In the genomic region with DNA sequence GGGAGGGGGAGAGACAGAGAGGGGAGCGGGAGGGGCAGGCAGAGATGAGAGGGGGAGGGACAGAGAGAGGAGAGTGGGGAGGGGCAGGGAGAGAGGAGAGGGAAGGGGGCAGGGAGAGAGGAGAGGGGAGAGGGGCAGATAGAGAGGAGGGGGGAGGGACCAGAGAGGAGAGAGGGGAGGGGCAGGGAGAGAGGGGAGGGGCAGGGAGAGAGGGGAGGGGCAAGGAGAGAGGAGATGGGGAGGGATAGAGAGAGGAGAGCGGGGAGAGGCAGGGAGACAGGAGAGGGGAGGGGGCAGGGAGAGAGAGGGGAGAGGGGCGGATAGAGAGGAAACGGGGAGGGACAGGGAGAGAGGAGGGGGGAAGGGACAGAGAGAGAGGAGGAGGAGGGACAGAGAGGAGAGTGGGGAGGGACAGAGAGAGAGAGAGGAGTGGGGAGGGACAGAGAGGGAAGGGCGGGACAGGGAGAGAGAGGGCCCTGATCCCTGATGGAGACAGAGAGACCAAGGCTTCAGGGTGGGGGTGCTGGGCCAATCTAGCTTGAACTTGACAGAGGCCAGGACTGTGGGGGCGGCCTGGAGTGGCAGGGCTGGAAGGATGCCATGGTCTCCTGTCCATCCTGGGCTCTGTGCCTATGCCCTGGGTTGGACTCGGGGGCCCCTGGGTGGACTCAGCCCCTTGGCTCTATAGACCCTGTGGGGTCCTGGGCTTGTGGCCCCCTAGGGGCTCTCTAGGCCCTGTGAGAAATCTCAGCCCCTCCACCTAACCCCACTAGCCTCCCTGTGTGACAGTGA, we compare ENCODE assay signal across 19 cellular contexts. TPM values are rescaled to one million over a fixed set of nuclear protein-coding genes. Genes with fewer than 3 reads are reported as not detected.
A peak's percentile ranks its signal among the peaks of the same experiment; 100 is the strongest.
DNase-seq lines count a peak whose midpoint lies in the region; ATAC-seq and TF ChIP-seq lines count a peak whose summit lies in the region.
"Had no signal": no experiment of that assay in that cellular context is flagged by ENCODE, and none has a peak within 500 bp of the region (broad histone marks: within the 10 kb centered on the region; RNA-seq: fewer than 3 reads in every experiment).

No MANE protein-coding gene starts in this region.

- no peaks in the 10 kb centered on the region for H3K36me3 ChIP-seq in neuronal stem cell (replicated peaks in 1 of 2; ENCODE audit: control insufficient read depth in 2 of 2, insufficient read depth in 2 of 2, low read length in 2 of 2)
- no peaks in the 10 kb centered on the region for H3K36me3 ChIP-seq in left lung
- H3K36me3 ChIP-seq: BLaER1 treated with 17β-estradiol and CSF1 and Interleukin-3, amounts not matched to agents 10 nM and 100 nM; gastroesophageal sphincter; spleen; uterus had no signal

- no peaks in the 10 kb centered on the region for H3K9me3 Mint-ChIP-seq in activated T-helper 17 cell treated with anti-CD3 and anti-CD28 coated beads, Interleukin-2, amount 50 U/mL, for 72 hours

- H3K23ac ChIP-seq in neuronal stem cell (ENCODE audit: low read depth, low read length, poor library complexity) = peak overlapping the region; percentile 69

- H2BK120ac ChIP-seq in neuronal stem cell (ENCODE audit: low read depth, low read length) = peak overlapping the region; percentile 92

- H3K9ac ChIP-seq in neuronal stem cell (ENCODE audit: low read depth, low read length, poor library complexity) = peak overlapping the region; percentile 50
- H3K9ac ChIP-seq: BLaER1 treated with 17β-estradiol and CSF1 and Interleukin-3, amounts not matched to agents 10 nM and 100 nM had no signal

- TF ChIP-seq CTCF in left lung (IDR thresholded peaks at IDR 0.05) = no peak

- no peak overlapping the region for H3K4me3 Mint-ChIP-seq in activated T-helper 17 cell treated with anti-CD3 and anti-CD28 coated beads, Interleukin-2, amount 50 U/mL, for 72 hours

- no peak overlapping the region for H3K4me3 ChIP-seq in neuronal stem cell (ENCODE audit: low read length in 2 of 2)
- no peak overlapping the region for H3K4me3 ChIP-seq in left lung
- H3K4me3 ChIP-seq: BLaER1 treated with 17β-estradiol and CSF1 and Interleukin-3, amounts not matched to agents 10 nM and 100 nM; gastroesophageal sphincter; spleen; uterus had no signal

- no peak overlapping the region for H4K91ac ChIP-seq in neuronal stem cell (ENCODE audit: low read depth, low read length, poor library complexity)

- H3K4me2 ChIP-seq in neuronal stem cell (ENCODE audit: insufficient read depth, low read length, poor library complexity, severe bottlenecking) = peak overlapping the region; percentile 21
- H3K4me2 ChIP-seq: BLaER1 treated with 17β-estradiol and CSF1 and Interleukin-3, amounts not matched to agents 10 nM and 100 nM had no signal

- H2AK5ac ChIP-seq in neuronal stem cell (ENCODE audit: low read depth, low read length) = peak overlapping the region; percentile 99

- H3K9me3 ChIP-seq in neuronal stem cell (replicated peaks in 1 of 2; ENCODE audit: control insufficient read depth in 2 of 2, insufficient read depth in 1 of 2, low read depth in 1 of 2, low read length in 2 of 2) (no peaks in the 10 kb centered on the region), left lung (no peaks in the 10 kb centered on the region)
- H3K9me3 ChIP-seq: BLaER1 treated with 17β-estradiol and CSF1 and Interleukin-3, amounts not matched to agents 10 nM and 100 nM; gastroesophageal sphincter; spleen; uterus had no signal

- peak overlapping the region; percentile 92 for H3K18ac ChIP-seq in neuronal stem cell (ENCODE audit: low read length)

- WGBS in neuronal stem cell (ENCODE audit: extremely low coverage in 2 of 2, insufficient read length in 2 of 2, insufficient replicate concordance in 1 of 2), 2 donors = no CpG with 5 or more reads among the region's 7 CpGs

- DNase-seq in NCI-H1417 (lab: John Stamatoyannopoulos, UW) (peak in 2 of 3 experiments; percentile 37 to 51), NCI-H1417 treated with DMSO at 0.1 percent for 48 hours (lab: John Stamatoyannopoulos, UW) (no peak), NCI-H1694 treated with DMSO at 0.1 percent for 48 hours (lab: John Stamatoyannopoulos, UW) (peak; percentile 68), neuronal stem cell (ENCODE audit: low spot score) (no peak), NCI-H1930 (lab: John Stamatoyannopoulos, UW) (no peak), left lung (no peak)
- DNase-seq: activated naive CD4-positive, alpha-beta T cell; central memory CD4-positive, alpha-beta T cell; left colon; midbrain; NCI-H1048; spleen; uterus had no signal

- H4K8ac ChIP-seq in neuronal stem cell (ENCODE audit: low read depth, low read length) = peak overlapping the region; percentile 4

- peak overlapping the region; percentile 98 for H2BK15ac ChIP-seq in neuronal stem cell (ENCODE audit: low read length)

- ATAC-seq in activated T-helper 17 cell treated with anti-CD3 and anti-CD28 coated beads, Interleukin-2, amount 50 U/mL, for 72 hours (replicated peaks) = peak; percentile 14
- ATAC-seq in HG02870 (IDR thresholded peaks at IDR 0.05; ENCODE audit: unreplicated experiment) = no peak
- no peak for ATAC-seq in left lung
- ATAC-seq: esophagus mucosa, gastroesophageal sphincter, left colon had no signal

- intact Hi-C loops in left lung (cut with DNase I) = no loop called here

- H3K27me3 ChIP-seq in neuronal stem cell (ENCODE audit: control insufficient read depth in 3 of 3, insufficient read depth in 3 of 3, low read depth in 1 of 3, low read length in 3 of 3) = peaks cover 0 to 16% (median 0%) of the 10 kb centered on the region in 3 experiments
- peaks cover 0 to 37% of the 10 kb centered on the region in 2 donors for H3K27me3 ChIP-seq in left lung
- H3K27me3 ChIP-seq: BLaER1 treated with 17β-estradiol and CSF1 and Interleukin-3, amounts not matched to agents 10 nM and 100 nM; uterus had no signal

- H3K4me1 ChIP-seq in neuronal stem cell (ENCODE audit: control insufficient read depth in 2 of 2, insufficient read depth in 1 of 2, low read depth in 1 of 2, low read length in 2 of 2) (peaks cover 13 to 44% of the 10 kb centered on the region in 2 donors), left lung (no peaks in the 10 kb centered on the region)
- H3K4me1 ChIP-seq: gastroesophageal sphincter, spleen, uterus had no signal

- H3K4me1 Mint-ChIP-seq in activated T-helper 17 cell treated with anti-CD3 and anti-CD28 coated beads, Interleukin-2, amount 50 U/mL, for 72 hours = no peaks in the 10 kb centered on the region

- peak overlapping the region; percentile 25 for H3K14ac ChIP-seq in neuronal stem cell (ENCODE audit: low read length)

- H2AFZ ChIP-seq in neuronal stem cell (ENCODE audit: low read length) = peak overlapping the region; percentile 84

- H2BK5ac ChIP-seq in neuronal stem cell (ENCODE audit: low read length) = peak overlapping the region; percentile 96

- H2BK12ac ChIP-seq in neuronal stem cell (ENCODE audit: low read length) = peak overlapping the region; percentile 82

- H3K27ac ChIP-seq in neuronal stem cell (replicated peaks; ENCODE audit: low read length) (peak overlapping the region; percentile 42), left lung (no peak overlapping the region)
- H3K27ac ChIP-seq: BLaER1 treated with 17β-estradiol and CSF1 and Interleukin-3, amounts not matched to agents 10 nM and 100 nM; gastroesophageal sphincter; spleen; uterus had no signal

- no peak overlapping the region for H3K27ac Mint-ChIP-seq in activated T-helper 17 cell treated with anti-CD3 and anti-CD28 coated beads, Interleukin-2, amount 50 U/mL, for 72 hours

- H3K27me3 Mint-ChIP-seq in activated T-helper 17 cell treated with anti-CD3 and anti-CD28 coated beads, Interleukin-2, amount 50 U/mL, for 72 hours = no peaks in the 10 kb centered on the region

- peak overlapping the region; percentile 94 for H3K4ac ChIP-seq in neuronal stem cell (ENCODE audit: low read length)

- no peaks in the 10 kb centered on the region for H3K36me3 Mint-ChIP-seq in activated T-helper 17 cell treated with anti-CD3 and anti-CD28 coated beads, Interleukin-2, amount 50 U/mL, for 72 hours (ENCODE audit: low read depth)

- no peaks in the 10 kb centered on the region for H3K79me1 ChIP-seq in neuronal stem cell (ENCODE audit: low read depth, low read length)

RNA-seq across cellular contexts. Expression of gene DMRTB1, which starts 43.6 kb away (rescaled TPM):
- total RNA-seq in activated T-helper 17 cell treated with anti-CD3 and anti-CD28 coated beads, Interleukin-2, amount 50 U/mL, for 72 hours = not detected
- 0.03 TPM for polyA plus RNA-seq in neuronal stem cell (2013, experiment 1 of 2)
- polyA plus RNA-seq in neuronal stem cell (2013, experiment 2 of 2) = not detected
- not detected for total RNA-seq in left lung
- total RNA-seq: esophagus mucosa, gastroesophageal sphincter, left colon, spleen, uterus had no signal
- polyA plus RNA-seq: neural cell, spleen had no signal

Comparison
In these comparisons a context has a peak if more than half of its experiments do, and no peak if none do; other contexts are left out.
1. DNase-seq: peak in NCI-H1417 (2 of 3) and NCI-H1694 treated with DMSO at 0.1 percent for 48 hours (single experiment); none in NCI-H1417 treated with DMSO at 0.1 percent for 48 hours (single experiment), neuronal stem cell (single experiment), NCI-H1930 (0 of 2) and left lung (0 of 2).